In the genomic region with DNA sequence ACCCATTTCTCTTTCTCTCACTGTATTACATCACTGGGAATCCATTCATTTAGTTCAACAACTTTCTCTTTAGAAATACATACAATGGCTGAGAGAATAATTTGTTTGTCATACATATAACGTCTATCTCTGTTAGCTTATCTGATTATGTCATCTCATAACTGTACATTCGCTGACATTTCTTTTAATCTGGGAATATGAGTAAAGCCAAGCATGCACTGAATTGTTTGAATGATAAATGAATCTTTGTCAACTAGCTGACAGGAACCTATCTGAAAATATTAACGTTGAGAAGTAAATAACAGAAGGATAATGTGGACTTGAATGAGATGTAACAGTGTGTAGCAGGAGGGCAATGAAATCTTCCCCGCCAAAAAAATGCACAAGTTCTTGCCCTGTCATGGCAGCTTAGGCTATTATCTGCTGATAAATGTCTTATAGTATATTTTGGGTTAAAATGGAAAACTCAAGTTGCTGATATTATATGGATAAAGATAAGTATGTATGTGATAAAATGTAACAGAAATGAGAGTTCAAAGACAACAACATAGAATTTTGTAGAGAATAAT, we compare ENCODE assay signal across 17 cellular contexts.
DNase-seq lines count a peak whose midpoint lies in the region; ATAC-seq, FAIRE-seq and TF ChIP-seq lines count a peak whose summit lies in the region.
"Had no signal": no experiment of that assay in that cellular context is flagged by ENCODE, and none has a peak within 500 bp of the region (broad histone marks: within the 10 kb centered on the region; RNA-seq: fewer than 3 reads in every experiment).

No MANE protein-coding gene starts in this region.

- H3K9me2 ChIP-seq in OCI-LY1 (ENCODE audit: low read depth, low read length) (no peaks in the 10 kb centered on the region), neural cell (ENCODE audit: insufficient read depth, low read length) (no peaks in the 10 kb centered on the region)

- no peak for TF ChIP-seq POLR2A in H54 (IDR thresholded peaks at IDR 0.05; ENCODE audit: low read depth, low read length)

- no peaks in the 10 kb centered on the region for H3F3A ChIP-seq in OCI-LY1 (ENCODE audit: insufficient read depth, low read length)
- H3F3A ChIP-seq in neural cell (ENCODE audit: insufficient read depth, low read length, poor library complexity, severe bottlenecking): no peaks in the 10 kb centered on the region

- H3K4me2 ChIP-seq in OCI-LY1 (ENCODE audit: low read length) (no peak overlapping the region), neural cell (ENCODE audit: low read length) (no peak overlapping the region)
- H3K4me2 ChIP-seq: BLaER1 had no signal

- ATAC-seq in HG03378 (IDR thresholded peaks at IDR 0.05; ENCODE audit: unreplicated experiment) (no peak), GM21447 (IDR thresholded peaks at IDR 0.05; ENCODE audit: unreplicated experiment) (no peak)
- ATAC-seq: CD8-positive, alpha-beta T cell had no signal

- DNase-seq in H54 (ENCODE audit: insufficient read length, low spot score) (no peak), SK-N-MC (ENCODE audit: low read depth, low spot score) (no peak), NCI-H524 treated with DMSO at 0.1 percent for 48 hours (lab: John Stamatoyannopoulos, UW) (no peak)
- DNase-seq: Caco-2; CD4-positive, CD25-positive, alpha-beta regulatory T cell; CD8-positive, alpha-beta T cell; DMS153; DND-41; GOT3; H7 had no signal

- no peak overlapping the region for H3K9ac ChIP-seq in OCI-LY1 (ENCODE audit: low read length)
- H3K9ac ChIP-seq in SK-N-MC (ENCODE audit: insufficient read length): no peak overlapping the region
- no peak overlapping the region for H3K9ac ChIP-seq in neural cell (ENCODE audit: low read length)
- H3K9ac ChIP-seq: BLaER1 had no signal

- H3K27ac ChIP-seq in OCI-LY1 (ENCODE audit: low read depth, low read length, poor library complexity, severe bottlenecking) (no peak overlapping the region), SK-N-MC (peak overlapping the region; percentile 79), neural cell (ENCODE audit: low read length) (no peak overlapping the region)
- H3K27ac ChIP-seq: BLaER1, C4-2B had no signal

- H3K4me1 ChIP-seq in OCI-LY1 (ENCODE audit: insufficient read depth, low read length, severe bottlenecking): no peaks in the 10 kb centered on the region
- H3K4me1 ChIP-seq: BLaER1, Caco-2 had no signal

- H3K79me2 ChIP-seq in OCI-LY1 (ENCODE audit: insufficient read depth, low read length): no peaks in the 10 kb centered on the region
- H3K79me2 ChIP-seq in neural cell (replicated peaks; ENCODE audit: insufficient read depth, low read length): no peaks in the 10 kb centered on the region

- peak; percentile 92 for TF ChIP-seq EP300 in neural cell (conservative IDR thresholded peaks at IDR 0.05; ENCODE audit: poor library complexity, severe bottlenecking)

- TF ChIP-seq CTCF in OCI-LY1 (IDR thresholded peaks at IDR 0.05; ENCODE audit: low read length): no peak
- no peak for TF ChIP-seq CTCF in neural cell (IDR thresholded peaks at IDR 0.05; ENCODE audit: poor library complexity, severe bottlenecking)

- no peak overlapping the region for H3K4me3 ChIP-seq in OCI-LY1 (ENCODE audit: low read depth, low read length, poor library complexity, severe bottlenecking)
- 0 out of 2 replicates have a peak overlapping the region, but pooled peaks have one; percentile 36 for H3K4me3 ChIP-seq in SK-N-MC
- H3K4me3 ChIP-seq in neural cell (ENCODE audit: low read length): no peak overlapping the region
- H3K4me3 ChIP-seq: BLaER1 had no signal

- H3K36me3 ChIP-seq in OCI-LY1 (ENCODE audit: insufficient read depth, low read length) (no peaks in the 10 kb centered on the region), SK-N-MC (ENCODE audit: insufficient read depth, low read length) (no peaks in the 10 kb centered on the region), neural cell (ENCODE audit: insufficient read depth, low read length) (no peaks in the 10 kb centered on the region)
- H3K36me3 ChIP-seq: BLaER1 had no signal

- FAIRE-seq in H54 (lab: Jason Lieb, UNC): peak; percentile 38
- FAIRE-seq: GM12892 had no signal

- H3K27me3 ChIP-seq in OCI-LY1 (ENCODE audit: insufficient read depth, low read length) (no peaks in the 10 kb centered on the region), neural cell (ENCODE audit: insufficient read depth, low read depth, low read length) (no peaks in the 10 kb centered on the region)
- H3K27me3 ChIP-seq: BLaER1 had no signal

- H3K9me3 ChIP-seq in OCI-LY1 (ENCODE audit: low read length) (no peaks in the 10 kb centered on the region), SK-N-MC (ENCODE audit: low read depth, low read length) (peaks cover 5% of the 10 kb centered on the region; the same call in 1 of the 2 replicates), neural cell (ENCODE audit: low read length) (no peaks in the 10 kb centered on the region)
- H3K9me3 ChIP-seq: Caco-2 had no signal

- no peaks in the 10 kb centered on the region for H4K20me1 ChIP-seq in OCI-LY1 (ENCODE audit: insufficient read depth, low read length)
- H4K20me1 ChIP-seq in neural cell (ENCODE audit: insufficient read depth): no peaks in the 10 kb centered on the region
- H4K20me1 ChIP-seq: BLaER1 had no signal

- H2AFZ ChIP-seq in OCI-LY1 (ENCODE audit: low read length) (0 out of 2 replicates have a peak overlapping the region, but pooled peaks have one; percentile 85), neural cell (ENCODE audit: low read depth, low read length) (no peak overlapping the region)

- TF ChIP-seq RAD21 in neural cell (conservative IDR thresholded peaks at IDR 0.05): no peak

TF ChIP-seq in neural cell, 6 proteins besides CTCF, POLR2A, EP300 and RAD21:
- TF ChIP-seq EZH2 (IDR thresholded peaks at IDR 0.05; ENCODE audit: borderline replicate concordance, insufficient read depth, low read length, poor library complexity, severe bottlenecking): no peak
- no peak for TF ChIP-seq SMC3 (conservative IDR thresholded peaks at IDR 0.05; ENCODE audit: poor library complexity)
- TF ChIP-seq POLR2AphosphoS5 (IDR thresholded peaks at IDR 0.05): peak; percentile 76
TF ChIP-seq in neural cell: peak in this region for 1.
